10 cellular contexts compared by ENCODE assay signal in the genomic region with DNA sequence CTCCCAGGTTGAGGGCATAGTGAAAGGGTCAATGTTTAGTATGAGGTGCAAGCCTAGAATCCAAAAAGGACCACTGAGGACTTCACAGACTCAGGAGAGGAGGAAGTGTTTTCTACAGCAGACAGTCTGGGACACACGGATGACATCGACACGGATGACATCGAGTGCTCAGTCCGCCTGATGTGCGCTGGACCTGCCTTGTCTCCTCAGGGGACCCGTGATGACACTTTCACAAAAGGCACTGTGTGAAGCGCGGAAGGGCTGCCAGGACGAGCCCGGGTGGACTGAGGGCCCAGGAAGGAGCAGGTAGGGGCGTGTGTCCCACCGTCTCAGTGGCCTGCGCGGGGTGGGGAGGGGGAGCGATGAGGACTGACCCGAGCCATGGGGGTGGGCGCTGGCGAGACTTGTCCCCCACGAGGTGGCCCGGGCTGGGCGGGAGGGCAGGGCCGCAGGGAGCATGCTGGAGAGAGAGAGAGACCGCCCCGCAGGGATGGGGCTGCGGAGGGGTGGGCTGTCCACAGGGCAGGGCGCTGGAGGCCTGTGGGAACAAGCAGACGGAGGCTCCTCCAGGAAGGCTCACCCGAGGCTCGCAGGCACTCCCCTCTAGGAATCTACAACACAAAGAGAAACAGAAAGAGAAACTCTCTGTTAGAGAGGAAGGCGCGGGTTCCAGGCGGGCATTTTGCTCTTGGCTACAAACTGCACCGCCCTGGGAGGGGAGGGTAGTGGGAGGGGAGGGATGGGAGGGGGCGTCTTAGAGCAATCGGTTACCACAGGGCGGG. TPM values are rescaled to one million over a fixed set of nuclear protein-coding genes. Genes with fewer than 3 reads are reported as not detected.
DNase-seq lines count a peak whose midpoint lies in the region; ATAC-seq, FAIRE-seq and TF ChIP-seq lines count a peak whose summit lies in the region.
"Had no signal": no experiment of that assay in that cellular context is flagged by ENCODE, and none has a peak within 500 bp of the region (broad histone marks: within the 10 kb centered on the region; RNA-seq: fewer than 3 reads in every experiment).

No MANE protein-coding gene starts in this region.

- H3K9me3 Mint-ChIP-seq in activated naive CD4-positive, alpha-beta T cell treated with anti-CD3 and anti-CD28 coated beads for 36 hours, result no peaks in the 10 kb centered on the region
- H3K9me3 Mint-ChIP-seq in naive thymus-derived CD4-positive, alpha-beta T cell, result peaks cover 0 to 14% (median 0%) of the 10 kb centered on the region in 11 donors

- H3K4me1 ChIP-seq in liver (ENCODE audit: control insufficient read depth in 4 of 4, insufficient read depth in 4 of 4, low read length in 3 of 4) (peaks cover 3 to 20% (median 9%) of the 10 kb centered on the region in 4 donors), HepG2 (ENCODE audit: insufficient read depth, low read length) (peaks cover 11% of the 10 kb centered on the region)
- H3K4me1 ChIP-seq in naive thymus-derived CD4-positive, alpha-beta T cell (ENCODE audit: control insufficient read depth in 2 of 2, insufficient read depth in 2 of 2, low read length in 2 of 2), result peaks cover 57 to 76% of the 10 kb centered on the region in 2 donors

- H4K20me1 ChIP-seq in HepG2 (ENCODE audit: insufficient read depth, low read length), result no peaks in the 10 kb centered on the region

- no peak for DNase-seq in HepG2 (ENCODE audit: low spot score)
- DNase-seq in activated naive CD4-positive, alpha-beta T cell treated with anti-CD3 and anti-CD28 coated beads for 36 hours, result peak; percentile 92
- peak in 8 of 9 donors; percentile 57 to 80 (median 64) for DNase-seq in naive thymus-derived CD4-positive, alpha-beta T cell
- DNase-seq in SHP77 (lab: John Stamatoyannopoulos, UW), result no peak
- DNase-seq in brain microvascular endothelial cell, result no peak
- DNase-seq in Kasumi-1 (lab: John Stamatoyannopoulos, UW), result no peak

- H3K4me1 Mint-ChIP-seq in activated naive CD4-positive, alpha-beta T cell treated with anti-CD3 and anti-CD28 coated beads for 36 hours (ENCODE audit: low read depth), result peaks cover 77% of the 10 kb centered on the region
- peaks cover 59 to 95% (median 72%) of the 10 kb centered on the region in 7 donors for H3K4me1 Mint-ChIP-seq in naive thymus-derived CD4-positive, alpha-beta T cell

- no peaks in the 10 kb centered on the region for H3K27me3 ChIP-seq in liver (ENCODE audit: control insufficient read depth in 4 of 4, insufficient read depth in 4 of 4, low read length in 3 of 4)
- no peaks in the 10 kb centered on the region; a peak in 1 of 5 replicates for H3K27me3 ChIP-seq in HepG2 (ENCODE audit: control insufficient read depth in 1 of 2, insufficient read depth in 2 of 2, low read length in 2 of 2)
- no peaks in the 10 kb centered on the region for H3K27me3 ChIP-seq in naive thymus-derived CD4-positive, alpha-beta T cell (ENCODE audit: control insufficient read depth in 2 of 2, insufficient read depth in 2 of 2, low read length in 2 of 2)
- no peaks in the 10 kb centered on the region for H3K27me3 ChIP-seq in brain microvascular endothelial cell (replicated peaks)

- H3K27ac ChIP-seq in liver (ENCODE audit: low read depth in 1 of 2, low read length in 2 of 2) (peak overlapping the region; percentile 70 to 71), HepG2 (ENCODE audit: extremely low read length, insufficient read depth, low read length) (no peak overlapping the region), brain microvascular endothelial cell (no peak overlapping the region)
- peak overlapping the region; percentile 99 for H3K27ac ChIP-seq in naive thymus-derived CD4-positive, alpha-beta T cell (ENCODE audit: low read depth, low read length)

- POLR2A ChIA-PET in HepG2 (lab: Yijun Ruan, JAX), result no interaction called here
- POLR2A ChIA-PET in naive thymus-derived CD4-positive, alpha-beta T cell (lab: Charles Lee), result interaction anchor here (0.6 to 11.8 kb wide), 11 partner anchors 14 to 1986 kb away, joined by 3 to 202 read pairs (median 24); partner anchors contain the start of genes C9orf78, FNBP1, GPR107 and USP20

- peaks cover 43% of the 10 kb centered on the region for H3K36me3 Mint-ChIP-seq in activated naive CD4-positive, alpha-beta T cell treated with anti-CD3 and anti-CD28 coated beads for 36 hours (ENCODE audit: low read depth)
- peaks cover 0 to 50% (median 13%) of the 10 kb centered on the region in 5 donors for H3K36me3 Mint-ChIP-seq in naive thymus-derived CD4-positive, alpha-beta T cell

- intact Hi-C loops in HepG2 (cut with micrococcal nuclease; ENCODE audit: unreplicated experiment), result loop anchor here (5.0 kb wide), 1 partner anchor 207 kb away; no protein-coding TSS in a partner anchor
- intact Hi-C loops in activated naive CD4-positive, alpha-beta T cell treated with anti-CD3 and anti-CD28 coated beads for 36 hours (cut with micrococcal nuclease), result loop anchor here (1.0 to 10.0 kb wide), 3 partner anchors 73 to 1382 kb away; no protein-coding TSS in a partner anchor
- intact Hi-C loops in naive thymus-derived CD4-positive, alpha-beta T cell (cut with micrococcal nuclease), result loop anchor here (2.0 to 5.0 kb wide), 7 partner anchors 32 to 478 kb away; partner anchors contain the start of gene NTMT1 (in 1 of the 2)

- H3K27ac Mint-ChIP-seq in activated naive CD4-positive, alpha-beta T cell treated with anti-CD3 and anti-CD28 coated beads for 36 hours, result peak overlapping the region; percentile 99
- peak overlapping the region; percentile 97 to 100 (median 100) for H3K27ac Mint-ChIP-seq in naive thymus-derived CD4-positive, alpha-beta T cell

- H3K9me3 ChIP-seq in liver (ENCODE audit: control insufficient read depth in 4 of 4, low read length in 3 of 4) (no peaks in the 10 kb centered on the region), HepG2 (ENCODE audit: low read length) (no peaks in the 10 kb centered on the region)
- no peaks in the 10 kb centered on the region for H3K9me3 ChIP-seq in naive thymus-derived CD4-positive, alpha-beta T cell (ENCODE audit: control insufficient read depth in 2 of 3, low read length in 3 of 3)

- ATAC-seq in HepG2 (no peak), HG02642 (IDR thresholded peaks at IDR 0.05; ENCODE audit: poor library complexity, unreplicated experiment) (no peak)
- no peak for ATAC-seq in naive thymus-derived CD4-positive, alpha-beta T cell
- ATAC-seq: Panc1 had no signal

- CTCF ChIA-PET in HepG2 (lab: Yijun Ruan, JAX; ENCODE audit: low intra/inter-chr PET ratio, low total read pairs), result no interaction called here
- CTCF ChIA-PET in activated naive CD4-positive, alpha-beta T cell treated with anti-CD3 and anti-CD28 coated beads for 36 hours (lab: Charles Lee), result interaction anchor here (0.6 to 0.7 kb wide), 3 partner anchors 8 to 105 kb away, joined by 3 to 4 read pairs (median 4); no protein-coding TSS in a partner anchor
- CTCF ChIA-PET in naive thymus-derived CD4-positive, alpha-beta T cell (lab: Charles Lee), result interaction anchor here (0.7 to 0.9 kb wide), 2 partner anchors 149 kb away, joined by 3 to 4 read pairs; no protein-coding TSS in a partner anchor

- BruUV-seq in HepG2 (replicated peaks; lab: Mats Ljungman, UMichigan), result no TSS peak

- in situ Hi-C loops in HepG2 (cut with HindIII; ENCODE audit: extremely low pct_ligation_motif_present, low pct_unique_long_range_greater_than_20kb), result loop anchor here (5.0 to 10.0 kb wide), 2 partner anchors 152 to 215 kb away; partner anchors contain the start of gene FNBP1
- in situ Hi-C loops in brain microvascular endothelial cell (cut with HindIII; ENCODE audit: low pct_ligation_motif_present, low sequenced_read_pairs), result no loop called here

- no peak overlapping the region for H2AFZ ChIP-seq in HepG2 (ENCODE audit: low read length)

- TF ChIP-seq POLR2A in HepG2 (IDR thresholded peaks at IDR 0.05; ENCODE audit: insufficient read depth in 1 of 2, low read depth in 2 of 2, low read length in 2 of 2), result no peak

- 82% methylated on average over 37 of the region's 37 CpGs for WGBS in liver
- WGBS in HepG2 (ENCODE audit: low lambda C conversion rate), result 97% methylated on average over 34 of the region's 37 CpGs

- TF ChIP-seq CTCF in liver (IDR thresholded peaks at IDR 0.05; ENCODE audit: low read depth, low read length, missing input control), result no peak
- TF ChIP-seq CTCF in HepG2 (CRISPR knock-in tag; IDR thresholded peaks at IDR 0.05), result no peak
- TF ChIP-seq CTCF in brain microvascular endothelial cell (IDR thresholded peaks at IDR 0.05; ENCODE audit: low read depth, low read length, missing control alignments), result no peak

- TF ChIP-seq RAD21 in liver (IDR thresholded peaks at IDR 0.05) (no peak), HepG2 (CRISPR knock-in tag; IDR thresholded peaks at IDR 0.05) (no peak)

- no peak overlapping the region for H3K4me3 ChIP-seq in liver (ENCODE audit: low read depth in 1 of 3, low read length in 3 of 3)
- H3K4me3 ChIP-seq in HepG2 (replicated peaks in 1 of 3; ENCODE audit: insufficient read depth in 1 of 3, low read depth in 2 of 3, low read length in 3 of 3), result no peak overlapping the region
- peak overlapping the region; percentile 51 for H3K4me3 ChIP-seq in naive thymus-derived CD4-positive, alpha-beta T cell (ENCODE audit: low read length)
- no peak overlapping the region for H3K4me3 ChIP-seq in brain microvascular endothelial cell (ENCODE audit: low read depth, low read length)

- no peak overlapping the region for H3K9ac ChIP-seq in liver (ENCODE audit: low read depth in 1 of 2, low read length in 2 of 2)
- no peak overlapping the region for H3K9ac ChIP-seq in HepG2 (ENCODE audit: insufficient read depth, low read depth, low read length)

- peaks cover 0 to 11% (median 1%) of the 10 kb centered on the region in 4 donors for H3K36me3 ChIP-seq in liver (ENCODE audit: control insufficient read depth in 4 of 4, insufficient read depth in 3 of 4, low read depth in 1 of 4, low read length in 3 of 4)
- peaks cover 4% of the 10 kb centered on the region in 2 experiments; a peak in 2 of 5 replicates for H3K36me3 ChIP-seq in HepG2 (replicated peaks in 1 of 2; ENCODE audit: control insufficient read depth in 1 of 2, insufficient read depth in 2 of 2, low read length in 2 of 2)
- H3K36me3 ChIP-seq in naive thymus-derived CD4-positive, alpha-beta T cell (ENCODE audit: control insufficient read depth in 2 of 3, insufficient read depth in 3 of 3, low read length in 3 of 3), result peaks cover 0 to 5% (median 0%) of the 10 kb centered on the region in 3 experiments
- H3K36me3 ChIP-seq in brain microvascular endothelial cell (replicated peaks), result peaks cover 8% of the 10 kb centered on the region

- no peak overlapping the region for H3K4me2 ChIP-seq in HepG2 (ENCODE audit: low read depth, low read length)

- no peaks in the 10 kb centered on the region for H3K27me3 Mint-ChIP-seq in activated naive CD4-positive, alpha-beta T cell treated with anti-CD3 and anti-CD28 coated beads for 36 hours (ENCODE audit: low read depth)
- H3K27me3 Mint-ChIP-seq in naive thymus-derived CD4-positive, alpha-beta T cell, result peaks cover 0 to 4% (median 0%) of the 10 kb centered on the region in 5 donors

- H3K4me3 Mint-ChIP-seq in activated naive CD4-positive, alpha-beta T cell treated with anti-CD3 and anti-CD28 coated beads for 36 hours, result peak overlapping the region; percentile 92
- H3K4me3 Mint-ChIP-seq in naive thymus-derived CD4-positive, alpha-beta T cell, result peak overlapping the region; percentile 85 to 98 (median 94)

- no peaks in the 10 kb centered on the region for H3K79me2 ChIP-seq in HepG2 (ENCODE audit: insufficient read depth, low read length)

- no peak for FAIRE-seq in HepG2 (lab: Jason Lieb, UNC)
- FAIRE-seq: keratinocyte had no signal

- TF ChIP-seq EP300 in HepG2 (IDR thresholded peaks at IDR 0.05; ENCODE audit: low read depth in 2 of 2, low read length in 2 of 2) (no peak), HepG2 (CRISPR knock-in tag; IDR thresholded peaks at IDR 0.05; ENCODE audit: borderline replicate concordance) (no peak)

RNA-seq across cellular contexts. Expression of gene USP20, which starts 54.9 kb away (rescaled TPM):
- 10 to 100 TPM; 11.7 to 19.8 TPM for total RNA-seq in liver
- 1 to 10 TPM; 8.2 to 8.8 TPM for polyA plus RNA-seq in liver
- 2.9 and 4.4 TPM in 2 replicates for total RNA-seq in HepG2 (2016; rRNA removed; fragmentation: Illumina TruSeq; extraction: Trizol)
- total RNA-seq in HepG2 (2016; cell fraction: cytosol; rRNA removed; fragmentation: Illumina TruSeq; extraction: Trizol; ENCODE audit: low read depth), result 0.51 and 1.3 TPM in 2 replicates
- 3.8 and 5.0 TPM in 2 replicates for total RNA-seq in HepG2 (2016; cell fraction: insoluble cytoplasmic fraction; rRNA removed; fragmentation: Illumina TruSeq; extraction: Trizol)
- total RNA-seq in HepG2 (2016; cell fraction: membrane; rRNA removed; fragmentation: Illumina TruSeq; extraction: Trizol), result 1.9 and 2.3 TPM in 2 replicates
- total RNA-seq in HepG2 (2016; cell fraction: nucleus; rRNA removed; fragmentation: Illumina TruSeq; extraction: Trizol), result 5.5 TPM in 2 replicates
- 5.9 and 8.7 TPM in 2 replicates for polyA plus RNA-seq in HepG2 (2011; rRNA removed)
- polyA plus RNA-seq in HepG2 (2011; cell fraction: cytosol; rRNA removed), result 4.0 and 5.7 TPM in 2 replicates
- polyA plus RNA-seq in HepG2 (2011; cell fraction: nucleus; rRNA removed), result 64.1 and 76.1 TPM in 2 replicates
- polyA plus RNA-seq in HepG2 (2012), result 7.5 and 8.7 TPM in 2 replicates
- polyA plus RNA-seq in HepG2 (2016; cell fraction: cytosol; fragmentation: Illumina TruSeq; extraction: Trizol; ENCODE audit: low read depth), result 0.70 and 0.96 TPM in 2 replicates
- polyA plus RNA-seq in HepG2 (2016; cell fraction: insoluble cytoplasmic fraction; fragmentation: Illumina TruSeq; extraction: Trizol; ENCODE audit: low read depth), result 2.6 and 3.2 TPM in 2 replicates
- 1.4 and 1.5 TPM in 2 replicates for polyA plus RNA-seq in HepG2 (2016; cell fraction: membrane; fragmentation: Illumina TruSeq; extraction: Trizol; ENCODE audit: low read depth)
- 14.4 and 18.6 TPM in 2 replicates for polyA plus RNA-seq in HepG2 (2016; cell fraction: nucleus; fragmentation: Illumina TruSeq; extraction: Trizol; ENCODE audit: insufficient read depth, low read depth)
- 11.2 and 18.8 TPM in 2 replicates for polyA minus RNA-seq in HepG2 (2011; rRNA and poly(A)+ RNA removed; ENCODE audit: low replicate concordance)
- 3.8 and 5.1 TPM in 2 replicates for polyA minus RNA-seq in HepG2 (2011; cell fraction: cytosol; rRNA and poly(A)+ RNA removed)
- 8.5 and 10.2 TPM in 2 replicates for polyA minus RNA-seq in HepG2 (2011; cell fraction: nucleus; rRNA and poly(A)+ RNA removed)
- 10 to 100 TPM; 54.7 to 54.9 TPM for total RNA-seq in activated naive CD4-positive, alpha-beta T cell treated with anti-CD3 and anti-CD28 coated beads for 36 hours
- 100 to 1,000 TPM in 3 of 5 experiments, 10 to 100 TPM in 2; 94.9 to 156 (median 118) TPM for total RNA-seq in naive thymus-derived CD4-positive, alpha-beta T cell
- 10 to 100 TPM; 41.0 to 87.2 TPM for polyA plus RNA-seq in naive thymus-derived CD4-positive, alpha-beta T cell

RNA-seq across cellular contexts. Expression of gene C9orf78, which starts 55.1 kb away (rescaled TPM):
- total RNA-seq in liver, result 10 to 100 TPM; 37.2 to 64.6 TPM
- 10 to 100 TPM; 31.1 to 84.2 TPM for polyA plus RNA-seq in liver
- total RNA-seq in HepG2 (2016; rRNA removed; fragmentation: Illumina TruSeq; extraction: Trizol), result 35.5 and 49.0 TPM in 2 replicates
- 14.6 and 16.3 TPM in 2 replicates for total RNA-seq in HepG2 (2016; cell fraction: cytosol; rRNA removed; fragmentation: Illumina TruSeq; extraction: Trizol; ENCODE audit: low read depth)
- total RNA-seq in HepG2 (2016; cell fraction: insoluble cytoplasmic fraction; rRNA removed; fragmentation: Illumina TruSeq; extraction: Trizol), result 37.6 and 59.4 TPM in 2 replicates
- 28.0 and 28.1 TPM in 2 replicates for total RNA-seq in HepG2 (2016; cell fraction: membrane; rRNA removed; fragmentation: Illumina TruSeq; extraction: Trizol)
- 12.7 and 14.8 TPM in 2 replicates for total RNA-seq in HepG2 (2016; cell fraction: nucleus; rRNA removed; fragmentation: Illumina TruSeq; extraction: Trizol)
- polyA plus RNA-seq in HepG2 (2011; rRNA removed), result 14.7 and 18.4 TPM in 2 replicates
- polyA plus RNA-seq in HepG2 (2011; cell fraction: cytosol; rRNA removed), result 17.3 and 19.6 TPM in 2 replicates
- polyA plus RNA-seq in HepG2 (2011; cell fraction: nucleus; rRNA removed), result 3.1 and 4.7 TPM in 2 replicates
- polyA plus RNA-seq in HepG2 (2012), result 23.6 and 27.5 TPM in 2 replicates
- polyA plus RNA-seq in HepG2 (2016; cell fraction: cytosol; fragmentation: Illumina TruSeq; extraction: Trizol; ENCODE audit: low read depth), result 18.5 and 18.8 TPM in 2 replicates
- polyA plus RNA-seq in HepG2 (2016; cell fraction: insoluble cytoplasmic fraction; fragmentation: Illumina TruSeq; extraction: Trizol; ENCODE audit: low read depth), result 81.0 and 86.6 TPM in 2 replicates
- polyA plus RNA-seq in HepG2 (2016; cell fraction: membrane; fragmentation: Illumina TruSeq; extraction: Trizol; ENCODE audit: low read depth), result 30.0 and 32.0 TPM in 2 replicates
- 30.1 and 37.2 TPM in 2 replicates for polyA plus RNA-seq in HepG2 (2016; cell fraction: nucleus; fragmentation: Illumina TruSeq; extraction: Trizol; ENCODE audit: insufficient read depth, low read depth)
- polyA minus RNA-seq in HepG2 (2011; rRNA and poly(A)+ RNA removed; ENCODE audit: low replicate concordance), result 1.4 and 13.5 TPM in 2 replicates
- polyA minus RNA-seq in HepG2 (2011; cell fraction: cytosol; rRNA and poly(A)+ RNA removed), result 8.1 and 10.6 TPM in 2 replicates
- 7.0 and 9.3 TPM in 2 replicates for polyA minus RNA-seq in HepG2 (2011; cell fraction: nucleus; rRNA and poly(A)+ RNA removed)
- 10 to 100 TPM; 45.3 to 45.7 TPM for total RNA-seq in activated naive CD4-positive, alpha-beta T cell treated with anti-CD3 and anti-CD28 coated beads for 36 hours
- total RNA-seq in naive thymus-derived CD4-positive, alpha-beta T cell, result 100 to 1,000 TPM in 2 of 5 experiments, 10 to 100 TPM in 3; 66.2 to 118 (median 95.8) TPM
- 100 to 1,000 TPM; 175 to 234 TPM for polyA plus RNA-seq in naive thymus-derived CD4-positive, alpha-beta T cell

Comparison
In these comparisons a context has a peak if more than half of its experiments do, and no peak if none do; other contexts are left out.
1. H3K27ac ChIP-seq: peak in liver (2 of 2) and naive thymus-derived CD4-positive, alpha-beta T cell (single experiment); none in HepG2 (single experiment) and brain microvascular endothelial cell (single experiment).
2. DNase-seq: peak in activated naive CD4-positive, alpha-beta T cell treated with anti-CD3 and anti-CD28 coated beads for 36 hours (single experiment) and naive thymus-derived CD4-positive, alpha-beta T cell (8 of 9); none in HepG2 (single experiment), SHP77 (0 of 2), brain microvascular endothelial cell (single experiment) and Kasumi-1 (0 of 2).